Comparison of ENCODE assay signal across 15 cellular contexts in the genomic region with DNA sequence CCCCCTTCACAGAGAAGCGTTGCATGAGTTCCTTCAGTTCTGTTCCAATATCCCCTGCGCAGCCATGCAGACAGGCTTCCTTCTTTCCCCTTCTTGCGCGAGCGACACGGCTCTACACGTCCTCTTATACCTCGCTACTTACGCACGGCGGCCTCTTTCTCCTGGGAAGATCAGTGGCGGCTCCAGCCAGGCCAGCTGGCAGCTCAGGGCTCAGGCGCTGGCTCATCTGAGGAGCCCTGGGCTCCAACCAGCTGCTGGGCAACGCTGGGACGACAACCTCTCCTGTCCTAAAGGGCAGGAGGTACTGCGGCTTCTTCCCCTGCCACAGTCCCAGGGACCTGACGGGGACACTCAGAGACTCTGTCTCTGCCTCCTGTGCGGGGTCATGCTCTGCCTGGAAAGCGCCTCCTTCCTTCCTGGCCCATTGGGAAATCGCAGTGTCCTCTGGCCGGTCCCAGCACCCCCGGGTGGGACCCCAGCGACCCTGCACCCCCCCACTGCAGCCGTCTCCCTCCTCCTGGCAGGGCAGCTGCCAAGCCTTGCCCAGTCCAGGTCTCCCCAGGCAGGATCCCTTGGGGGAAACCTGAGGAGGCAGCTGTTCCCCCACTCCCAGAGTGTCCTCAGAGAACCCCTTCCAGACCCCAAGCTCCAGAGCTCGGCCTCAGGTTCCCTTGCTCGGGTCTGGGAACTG. TPM values are rescaled to one million over a fixed set of nuclear protein-coding genes. Genes with fewer than 3 reads are reported as not detected.
DNase-seq lines count a peak whose midpoint lies in the region; ATAC-seq, FAIRE-seq and TF ChIP-seq lines count a peak whose summit lies in the region.
"Had no signal": no experiment of that assay in that cellular context is flagged by ENCODE, and none has a peak within 500 bp of the region (broad histone marks: within the 10 kb centered on the region; RNA-seq: fewer than 3 reads in every experiment).

No MANE protein-coding gene starts in this region.

- no peak for TF ChIP-seq POLR2A in H1 (IDR thresholded peaks at IDR 0.05; ENCODE audit: control extremely low read depth in 1 of 2, low read depth in 2 of 2, low read length in 2 of 2)
- no peak for TF ChIP-seq POLR2A in right lobe of liver (IDR thresholded peaks at IDR 0.05)

- POLR2A ChIA-PET in H1 (lab: Charles Lee; ENCODE audit: partially characterized antibody) (interaction anchor here (0.9 to 2.5 kb wide), 9 partner anchors 7 to 55 kb away, joined by 3 to 6 read pairs (median 4); no protein-coding TSS in a partner anchor), MCF 10A (lab: Yijun Ruan, JAX) (no interaction called here)

- intact Hi-C loops in MCF 10A (cut with micrococcal nuclease) (no loop called here), right lobe of liver (cut with DNase I) (no loop called here)

- TF ChIP-seq CTCF in H1 (IDR thresholded peaks at IDR 0.05; ENCODE audit: control extremely low read depth in 1 of 3, insufficient read depth in 1 of 3, low read depth in 1 of 3, low read length in 3 of 3) (no peak), progenitor cell of endocrine pancreas (IDR thresholded peaks at IDR 0.05; ENCODE audit: unreplicated experiment) (no peak), MCF 10A (IDR thresholded peaks at IDR 0.05; ENCODE audit: unreplicated experiment) (no peak), GM20000 (IDR thresholded peaks at IDR 0.05; ENCODE audit: extremely low read depth, missing control alignments) (no peak), right lobe of liver (IDR thresholded peaks at IDR 0.05) (no peak)

- H2AK5ac ChIP-seq in H1 (ENCODE audit: low read depth, low read length), result no peak overlapping the region

- no peak for TF ChIP-seq EP300 in H1 (IDR thresholded peaks at IDR 0.05; ENCODE audit: borderline replicate concordance in 1 of 2, low read depth in 2 of 2, low read length in 2 of 2)

- H3K27ac Mint-ChIP-seq in progenitor cell of endocrine pancreas, result peak overlapping the region; percentile 23
- no peak overlapping the region for H3K27ac Mint-ChIP-seq in MCF 10A (ENCODE audit: low read depth, unreplicated experiment)
- H3K27ac Mint-ChIP-seq: T-helper 1 cell treated with Interleukin-12 subunit alpha and Interleukin-12 subunit beta and Interleukin-4 antibody, amounts not matched to agents 30 μg/mL and 1 μg/mL, for 36 hours had no signal

- peaks cover 42% of the 10 kb centered on the region for H3K27me3 Mint-ChIP-seq in progenitor cell of endocrine pancreas
- no peaks in the 10 kb centered on the region for H3K27me3 Mint-ChIP-seq in MCF 10A (ENCODE audit: insufficient read depth, unreplicated experiment)

- peaks cover 46% of the 10 kb centered on the region for H3K4me1 ChIP-seq in NT2/D1 (ENCODE audit: insufficient read depth, insufficient read length)
- H3K4me1 ChIP-seq in H1 (replicated peaks in 1 of 4; ENCODE audit: control insufficient read depth in 3 of 4, insufficient read depth in 4 of 4, low read length in 3 of 4), result peaks cover 0 to 33% (median 24%) of the 10 kb centered on the region in 4 experiments; a peak in 6 of 7 replicates
- H3K4me1 ChIP-seq in right lobe of liver, result no peaks in the 10 kb centered on the region
- H3K4me1 ChIP-seq: BE2C had no signal

- H3K27me3 ChIP-seq in NT2/D1 (ENCODE audit: insufficient read depth, insufficient read length) (peaks cover 7% of the 10 kb centered on the region), H1 (replicated peaks in 1 of 4; ENCODE audit: control insufficient read depth in 3 of 4, extremely low read depth in 1 of 4, insufficient read depth in 3 of 4, low read length in 3 of 4) (peaks cover 0 to 5% (median 1%) of the 10 kb centered on the region in 4 experiments; a peak in 3 of 7 replicates), right lobe of liver (no peaks in the 10 kb centered on the region)
- H3K27me3 ChIP-seq: MG63 had no signal

- peak overlapping the region; percentile 87; the same call in 1 of the 2 replicates for H2BK12ac ChIP-seq in H1 (ENCODE audit: low read depth, low read length)

- H3K4me1 Mint-ChIP-seq in progenitor cell of endocrine pancreas (ENCODE audit: low read depth) (peaks cover 3% of the 10 kb centered on the region), MCF 10A (ENCODE audit: insufficient read depth, unreplicated experiment) (peaks cover 7% of the 10 kb centered on the region)

- peak overlapping the region; percentile 81; the same call in 1 of the 2 replicates for H2BK15ac ChIP-seq in H1 (ENCODE audit: low read length)

- peak overlapping the region; percentile 7; the same call in 1 of the 2 replicates for H4K8ac ChIP-seq in H1 (ENCODE audit: extremely low read depth, insufficient read depth, low read length)

- DNase-seq in Kasumi-1 (lab: John Stamatoyannopoulos, UW) (peak; percentile 26 to 52), NT2/D1 (ENCODE audit: low read depth, low spot score) (no peak), H1 (ENCODE audit: low read depth in 1 of 2, low spot score in 2 of 2) (no peak), progenitor cell of endocrine pancreas (ENCODE audit: low spot score, unreplicated experiment) (no peak), MCF 10A (ENCODE audit: unreplicated experiment) (no peak), GM20000 (ENCODE audit: low spot score) (no peak), right lobe of liver (no peak)
- DNase-seq: BE2C, KG1, MG63, NCI-H1417, NCI-H2029, SK-N-SH had no signal

- H3K4me3 Mint-ChIP-seq in progenitor cell of endocrine pancreas (ENCODE audit: low read depth) (no peak overlapping the region), MCF 10A (ENCODE audit: unreplicated experiment) (no peak overlapping the region)
- H3K4me3 Mint-ChIP-seq: T-helper 1 cell treated with Interleukin-12 subunit alpha and Interleukin-12 subunit beta and Interleukin-4 antibody, amounts not matched to agents 30 μg/mL and 1 μg/mL, for 36 hours had no signal

- H4K91ac ChIP-seq in H1 (replicated peaks; ENCODE audit: insufficient read length, low read length), result peak overlapping the region; percentile 48

- H3K9ac ChIP-seq in NT2/D1 (ENCODE audit: insufficient read length, low read depth) (peak overlapping the region; percentile 23), H1 (replicated peaks in 1 of 4; ENCODE audit: extremely low read depth in 1 of 4, low read depth in 3 of 4, low read length in 3 of 4) (0 out of 7 replicates have a peak overlapping the region, but pooled peaks of 1 of the 4 experiments have one; percentile 24)
- H3K9ac ChIP-seq: SK-N-SH had no signal

- H3K36me3 ChIP-seq in NT2/D1 (ENCODE audit: insufficient read depth, insufficient read length, low read length) (no peaks in the 10 kb centered on the region), H1 (ENCODE audit: control insufficient read depth in 2 of 4, insufficient read depth in 4 of 4, low read length in 3 of 4) (no peaks in the 10 kb centered on the region), right lobe of liver (no peaks in the 10 kb centered on the region)
- H3K36me3 ChIP-seq: BE2C had no signal

- no peak overlapping the region for H4K5ac ChIP-seq in H1 (ENCODE audit: insufficient read length, low read depth, low read length)

- H3K9me3 Mint-ChIP-seq in progenitor cell of endocrine pancreas (ENCODE audit: low read depth) (no peaks in the 10 kb centered on the region), MCF 10A (ENCODE audit: unreplicated experiment) (no peaks in the 10 kb centered on the region)
- H3K9me3 Mint-ChIP-seq: T-helper 1 cell treated with Interleukin-12 subunit alpha and Interleukin-12 subunit beta and Interleukin-4 antibody, amounts not matched to agents 30 μg/mL and 1 μg/mL, for 36 hours had no signal

- TF ChIP-seq RAD21 in H1 (IDR thresholded peaks at IDR 0.05 in 1 of 2, conservative IDR thresholded peaks at IDR 0.05 in 1 of 2; ENCODE audit: low read depth in 2 of 2, low read length in 2 of 2), result no peak

- H3K9me3 ChIP-seq in NT2/D1 (ENCODE audit: insufficient read depth, low read length) (no peaks in the 10 kb centered on the region), H1 (ENCODE audit: insufficient read depth in 2 of 2, low read depth in 1 of 2, low read length in 1 of 2) (no peaks in the 10 kb centered on the region), right lobe of liver (no peaks in the 10 kb centered on the region)
- H3K9me3 ChIP-seq: BE2C, MG63, SK-N-SH had no signal

- H3K14ac ChIP-seq in H1 (ENCODE audit: insufficient read length), result no peak overlapping the region

- H2BK5ac ChIP-seq in H1 (ENCODE audit: low read depth, low read length), result no peak overlapping the region; the same call in 1 of the 2 replicates

- H3K4me2 ChIP-seq in H1 (ENCODE audit: insufficient read depth in 1 of 2, low read depth in 2 of 2, low read length in 2 of 2), result no peak overlapping the region
- H3K4me2 ChIP-seq: SK-N-SH had no signal

- no peak overlapping the region for H3K23ac ChIP-seq in H1 (ENCODE audit: insufficient read length)

- H3K4me3 ChIP-seq in NT2/D1 (ENCODE audit: insufficient read length, low read depth) (no peak overlapping the region), H1 (ENCODE audit: extremely low read depth in 1 of 4, insufficient read depth in 2 of 4, low read depth in 3 of 4, low read length in 4 of 4) (no peak overlapping the region), right lobe of liver (no peak overlapping the region)
- H3K4me3 ChIP-seq: MG63 had no signal

- ATAC-seq in GM19452 (IDR thresholded peaks at IDR 0.05; ENCODE audit: unreplicated experiment), result no peak
- ATAC-seq in right lobe of liver, result no peak

- H3K27ac ChIP-seq in H1 (ENCODE audit: low read depth, low read length) (no peak overlapping the region), right lobe of liver (no peak overlapping the region)

- no peak overlapping the region for H2BK120ac ChIP-seq in H1 (replicated peaks; ENCODE audit: low read depth, low read length)

- peak overlapping the region; percentile 19; the same call in 1 of the 2 replicates for H3K18ac ChIP-seq in H1 (ENCODE audit: extremely low read depth, low read length)

- peak overlapping the region; percentile 33 for H3K4ac ChIP-seq in H1 (replicated peaks; ENCODE audit: insufficient read length, low read depth, low read length)

- H4K20me1 ChIP-seq in H1 (replicated peaks in 1 of 2; ENCODE audit: control insufficient read depth in 1 of 2, insufficient read depth in 2 of 2, low read length in 2 of 2), result peaks cover 0 to 7% of the 10 kb centered on the region in 2 experiments

- H3K23me2 ChIP-seq in H1 (ENCODE audit: low read depth, low read length), result peaks cover 7% of the 10 kb centered on the region

- 0 out of 2 replicates have a peak, but pooled peaks cover 2% of the 10 kb centered on the region for H3K79me1 ChIP-seq in H1 (ENCODE audit: low read depth, low read length)

- no peak overlapping the region for H3K56ac ChIP-seq in H1 (replicated peaks; ENCODE audit: insufficient read length, low read depth, low read length)

- H3K79me2 ChIP-seq in H1 (ENCODE audit: control insufficient read depth in 1 of 2, insufficient read depth in 2 of 2, low read length in 2 of 2), result no peaks in the 10 kb centered on the region

- H2BK20ac ChIP-seq in H1 (ENCODE audit: low read length), result 0 out of 2 replicates have a peak overlapping the region, but pooled peaks have one; percentile 48

- BruUV-seq in MCF 10A (replicated peaks; lab: Mats Ljungman, UMichigan), result no TSS peak

- H3K36me3 Mint-ChIP-seq in progenitor cell of endocrine pancreas (ENCODE audit: insufficient read depth) (no peaks in the 10 kb centered on the region), MCF 10A (ENCODE audit: insufficient read depth, unreplicated experiment) (no peaks in the 10 kb centered on the region)

- FAIRE-seq in H1 (lab: Jason Lieb, UNC), result no peak

- CTCF ChIA-PET in H1 (lab: Charles Lee; ENCODE audit: partially characterized antibody) (interaction anchor here (0.8 to 3.2 kb wide), 17 partner anchors 8 to 132 kb away, joined by 3 to 14 read pairs (median 4); no protein-coding TSS in a partner anchor), MCF 10A (lab: Yijun Ruan, JAX) (no interaction called here)

- no peak overlapping the region for H2AFZ ChIP-seq in H1 (ENCODE audit: low read length)

- WGBS in H1 (ENCODE audit: extremely low coverage in 1 of 2, insufficient coverage in 1 of 2, insufficient read length in 1 of 2, insufficient replicate concordance in 2 of 2, low coverage in 1 of 2, low lambda C conversion rate in 2 of 2, missing lambda C conversion rate in 1 of 2), 2 experiments, result 89% methylated on average over 22 of the region's 26 CpGs; no CpG with 5 or more reads in 1 of the 2 experiments
- WGBS in right lobe of liver (ENCODE audit: insufficient coverage, low coverage, low lambda C conversion rate, missing lambda C conversion rate), result 62% methylated on average over 7 of the region's 26 CpGs

RNA-seq across cellular contexts. Expression of a gene that starts 5.0 kb away (rescaled TPM):
- 34.7 and 34.8 TPM in 2 replicates for total RNA-seq in H1 (2021; fragmentation: NEBNext Ultra II Directional; extraction: Animal tissue kit (Norgen Biotek cat#: 25700))
- 9.5 and 13.9 TPM in 2 replicates for polyA plus RNA-seq in H1 (2011; rRNA removed)
- polyA plus RNA-seq in H1 (2011; cell fraction: cytosol; rRNA removed), result 10.7 TPM
- polyA plus RNA-seq in H1 (2011; cell fraction: nucleus; rRNA removed), result 21.4 TPM
- 18.4 to 23.9 TPM (median 19.5 TPM) in 4 replicates for polyA plus RNA-seq in H1 (2012, experiment 1 of 2)
- polyA plus RNA-seq in H1 (2012, experiment 2 of 2), result 17.9 TPM
- polyA plus RNA-seq in H1 (2013, experiment 1 of 2), result 21.3 TPM
- polyA plus RNA-seq in H1 (2013, experiment 2 of 2), result 21.1 TPM
- 8.9 and 10.4 TPM in 2 replicates for polyA minus RNA-seq in H1 (2011; rRNA and poly(A)+ RNA removed)
- 17.1 TPM for polyA minus RNA-seq in H1 (2011; cell fraction: cytosol; rRNA and poly(A)+ RNA removed)
- polyA minus RNA-seq in H1 (2011; cell fraction: nucleus; rRNA and poly(A)+ RNA removed), result 21.8 TPM
- 32.9 and 33.3 TPM in 2 replicates for total RNA-seq in progenitor cell of endocrine pancreas
- total RNA-seq in MCF 10A (2022), result 8.8 and 14.2 TPM in 2 replicates
- 10 to 100 TPM; 32.1 to 73.8 (median 57.3) TPM for total RNA-seq in right lobe of liver

Comparison
In these comparisons a context has a peak if more than half of its experiments do, and no peak if none do; other contexts are left out.
1. DNase-seq: peak in Kasumi-1 (2 of 2); none in NT2/D1 (single experiment), H1 (0 of 2), progenitor cell of endocrine pancreas (single experiment), MCF 10A (single experiment), GM20000 (single experiment) and right lobe of liver (0 of 3).